Comparison of ENCODE assay signal across 15 cellular contexts in genomic region chr13:26679411-26679810, GRCh38.
A peak's percentile ranks its signal among the peaks of the same experiment; 100 is the strongest.
DNase-seq lines count a peak whose midpoint lies in the region; TF ChIP-seq lines count a peak whose summit lies in the region.
"Had no signal": no experiment of that assay in that cellular context is flagged by ENCODE, and none has a peak within 500 bp of the region (broad histone marks: within the 10 kb centered on the region; RNA-seq: fewer than 3 reads in every experiment).

No MANE protein-coding gene starts in this region.

- H3K27me3 ChIP-seq in kidney epithelial cell (ENCODE audit: control insufficient read depth, insufficient read depth, low read length), result no peaks in the 10 kb centered on the region
- H3K27me3 ChIP-seq: esophagus squamous epithelium, upper lobe of right lung had no signal

- no peaks in the 10 kb centered on the region for H3K36me3 ChIP-seq in kidney epithelial cell (ENCODE audit: control insufficient read depth, insufficient read depth, low read length)

- H3K4me3 ChIP-seq in choroid plexus epithelial cell (ENCODE audit: low read depth, low read length) (no peak overlapping the region), kidney epithelial cell (ENCODE audit: low read depth, low read length) (no peak overlapping the region)
- H3K4me3 ChIP-seq: esophagus squamous epithelium, SK-N-MC, upper lobe of right lung had no signal

- peak; percentile 22 for DNase-seq in ACHN
- DNase-seq in LHCN-M2 (ENCODE audit: low read depth), result peak; percentile 76
- DNase-seq in choroid plexus epithelial cell (ENCODE audit: low read depth), result peak; percentile 74
- DNase-seq in kidney epithelial cell (ENCODE audit: low read depth), result peak; percentile 58
- no peak for DNase-seq in ecto neural progenitor cell (ENCODE audit: low spot score)
- no peak for DNase-seq in GM10266 (ENCODE audit: extremely low spot score)
- no peak for DNase-seq in activated effector memory CD4-positive, alpha-beta T cell treated with Interleukin-2 at 50 U/mL for 16 hours
- no peak for DNase-seq in iPS-NIHi11 (ENCODE audit: low spot score)
- DNase-seq: activated CD4-positive, CD25-positive, alpha-beta regulatory T cell; DMS153; esophagus squamous epithelium; NCI-H187 treated with DMSO at 0.1 percent for 48 hours; NCI-H774; upper lobe of right lung had no signal

- TF ChIP-seq CTCF in choroid plexus epithelial cell (conservative IDR thresholded peaks at IDR 0.05; ENCODE audit: low read depth, low read length) (no peak), kidney epithelial cell (IDR thresholded peaks at IDR 0.05; ENCODE audit: insufficient read depth, low read length, poor library complexity, severe bottlenecking) (no peak), GM10266 (IDR thresholded peaks at IDR 0.05; ENCODE audit: control insufficient read depth, insufficient read depth, low read depth, missing control alignments) (no peak)

- in situ Hi-C loops in ACHN (cut with HindIII; ENCODE audit: low pct_ligation_motif_present, low pct_unique_long_range_greater_than_20kb, low sequenced_read_pairs), result no loop called here

Comparison
In these comparisons a context has a peak if more than half of its experiments do, and no peak if none do; other contexts are left out.
1. DNase-seq: peak in ACHN (single experiment), LHCN-M2 (single experiment), choroid plexus epithelial cell (single experiment) and kidney epithelial cell (single experiment); none in ecto neural progenitor cell (single experiment), GM10266 (single experiment), activated effector memory CD4-positive, alpha-beta T cell treated with Interleukin-2 at 50 U/mL for 16 hours (single experiment) and iPS-NIHi11 (single experiment).